Comparison of ENCODE assay signal across 8 cellular contexts in the genomic region with DNA sequence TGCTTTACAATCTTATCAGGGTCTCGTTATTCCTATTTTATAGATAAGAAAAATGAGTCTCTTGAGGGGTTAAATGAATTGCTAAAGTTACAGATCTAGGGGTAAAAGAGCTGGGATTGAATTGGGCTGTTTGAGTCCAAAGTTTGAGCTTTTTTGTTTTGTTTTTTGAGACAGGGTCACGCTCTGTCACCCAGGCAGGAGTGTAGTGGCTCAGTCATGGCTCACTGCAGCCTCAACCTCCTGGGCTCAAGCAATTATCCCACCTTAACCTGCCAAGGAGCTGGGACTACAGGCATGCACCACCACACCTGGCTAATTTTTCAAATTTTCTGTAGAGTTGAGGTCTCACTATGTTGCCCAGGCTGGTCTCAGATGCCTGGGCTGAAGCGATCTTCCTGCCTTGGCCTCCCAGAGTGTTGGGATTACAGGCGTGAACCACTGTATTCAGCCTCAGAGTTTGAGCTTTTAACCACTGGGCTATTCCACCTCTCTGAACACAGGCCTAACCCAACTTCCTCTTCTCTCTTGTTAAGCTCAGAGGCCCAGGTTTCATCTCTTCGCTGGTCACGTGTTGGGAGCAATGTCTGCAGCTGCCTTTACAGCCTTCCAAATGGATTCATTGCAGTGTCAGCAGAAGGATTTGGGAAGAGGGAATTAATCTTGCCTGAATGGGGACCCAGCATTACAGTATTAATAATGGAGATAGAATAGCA. TPM values are rescaled to one million over a fixed set of nuclear protein-coding genes. Genes with fewer than 3 reads are reported as not detected.
DNase-seq lines count a peak whose midpoint lies in the region; ATAC-seq lines count a peak whose summit lies in the region.

No MANE protein-coding gene starts in this region.

- no peaks in the 10 kb centered on the region for H3K9me3 Mint-ChIP-seq in naive B cell

- H3K4me3 Mint-ChIP-seq in naive B cell: peak overlapping the region; percentile 38 to 79 (median 53)

- DNase-seq in NAMALWA (ENCODE audit: low spot score) (peak; percentile 60), naive B cell (peak; percentile 47), NCI-H774 (lab: John Stamatoyannopoulos, UW) (no peak), NCI-H1417 (lab: John Stamatoyannopoulos, UW) (no peak)
- no peak for DNase-seq in stimulated activated CD4-positive, alpha-beta T cell treated with anti-CD3 and anti-CD28 coated beads, Interleukin-2, amount 100 ng/mL, for 48 hours

- H3K36me3 Mint-ChIP-seq in naive B cell: no peaks in the 10 kb centered on the region

- H3K27ac Mint-ChIP-seq in naive B cell: peak overlapping the region; percentile 70 to 97 (median 93)

- peaks cover 14 to 35% (median 19%) of the 10 kb centered on the region in 3 donors for H3K4me1 Mint-ChIP-seq in naive B cell

- ATAC-seq in GM18868 (IDR thresholded peaks at IDR 0.05; ENCODE audit: unreplicated experiment) (peak; percentile 80), GM21723 (IDR thresholded peaks at IDR 0.05; ENCODE audit: unreplicated experiment) (peak; percentile 84), naive B cell (ENCODE audit: low read depth in 2 of 2) (peak; percentile 100), HG03439 (IDR thresholded peaks at IDR 0.05; ENCODE audit: unreplicated experiment) (no peak)

- no peaks in the 10 kb centered on the region for H3K27me3 Mint-ChIP-seq in naive B cell

RNA-seq across cellular contexts. Expression of a gene that starts 7.9 kb away (rescaled TPM):
- polyA plus RNA-seq in naive B cell (ENCODE audit: low read depth in 6 of 6): 1 to 10 TPM in 5 of 6 donors, under 1 TPM in 1; 0.84 to 7.8 (median 4.0) TPM

RNA-seq across cellular contexts. Expression of a gene that starts 9.2 kb away (rescaled TPM):
- polyA plus RNA-seq in naive B cell (ENCODE audit: low read depth in 6 of 6): 10 to 100 TPM; 41.8 to 66.6 (median 45.1) TPM

Comparison
In these comparisons a context has a peak if more than half of its experiments do, and no peak if none do; other contexts are left out.
1. DNase-seq: peak in NAMALWA (single experiment) and naive B cell (single experiment); none in NCI-H774 (single experiment), stimulated activated CD4-positive, alpha-beta T cell treated with anti-CD3 and anti-CD28 coated beads, Interleukin-2, amount 100 ng/mL, for 48 hours (0 of 2) and NCI-H1417 (0 of 3).